Comparison of ENCODE assay signal across 17 cellular contexts in the genomic region with DNA sequence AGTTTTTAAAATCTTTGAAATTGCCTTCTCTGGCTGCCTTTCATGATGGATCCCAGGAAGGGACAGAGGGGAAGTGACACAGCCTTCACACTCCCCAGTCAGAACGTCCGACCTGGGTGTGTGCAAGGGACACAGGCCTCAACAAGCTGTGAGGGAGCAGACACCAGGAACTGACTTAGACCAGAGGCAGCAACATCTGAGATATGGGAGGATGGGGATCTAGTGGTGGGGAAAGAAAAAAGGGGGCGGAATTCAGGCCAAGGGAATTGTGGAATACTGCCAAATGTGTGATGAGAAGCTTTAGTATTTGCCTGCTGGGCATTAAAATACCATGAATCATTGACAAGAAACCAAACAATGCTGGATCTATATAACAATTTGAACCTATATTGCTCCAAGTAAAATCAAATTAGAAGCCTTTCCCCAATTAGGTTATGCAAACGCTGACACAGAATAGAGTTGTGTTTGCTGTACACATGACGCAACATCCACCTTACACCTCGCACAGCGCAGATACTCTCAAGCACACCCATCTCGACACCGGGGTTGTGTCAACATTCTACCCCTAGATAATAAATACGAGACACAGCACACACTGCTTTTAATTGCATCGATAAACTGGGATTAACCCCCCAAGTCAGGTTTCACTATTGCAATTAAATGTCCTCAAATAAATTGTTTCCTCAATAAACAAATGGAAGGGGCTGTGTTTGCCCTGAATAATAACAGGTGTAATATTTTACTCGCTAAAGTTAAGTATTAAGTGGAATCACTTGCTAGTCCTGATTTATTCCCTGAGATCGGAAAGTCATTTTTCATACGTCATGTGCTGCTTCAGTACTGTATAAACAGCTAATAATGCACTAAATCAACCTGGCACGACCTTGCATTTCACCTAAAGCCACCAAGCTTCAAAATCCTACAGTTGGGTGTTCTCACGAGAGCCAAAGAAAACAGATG. TPM values are rescaled to one million over a fixed set of nuclear protein-coding genes. Genes with fewer than 3 reads are reported as not detected.
DNase-seq lines count a peak whose midpoint lies in the region; ATAC-seq and TF ChIP-seq lines count a peak whose summit lies in the region.
"Had no signal": no experiment of that assay in that cellular context is flagged by ENCODE, and none has a peak within 500 bp of the region (broad histone marks: within the 10 kb centered on the region; RNA-seq: fewer than 3 reads in every experiment).

No MANE protein-coding gene starts in this region.

- CTCF ChIA-PET in HEK293 (lab: Yijun Ruan, JAX): interaction anchor here (0.7 kb wide), 1 partner anchor 1671 kb away, joined by 3 read pairs; no protein-coding TSS in a partner anchor
- CTCF ChIA-PET in Panc1 (lab: Charles Lee): no interaction called here

- H3K36me3 ChIP-seq in HEK293 (ENCODE audit: control insufficient read depth in 2 of 2, insufficient read depth in 1 of 2, low read length in 2 of 2): no peaks in the 10 kb centered on the region
- H3K36me3 ChIP-seq in Panc1 (ENCODE audit: control insufficient read depth, insufficient read depth, low read length): no peaks in the 10 kb centered on the region
- H3K36me3 ChIP-seq: gastrocnemius medialis, right atrium auricular region had no signal

- TF ChIP-seq CTCF in HEK293 (tag by site-specific recombination; IDR thresholded peaks at IDR 0.05) (no peak), Panc1 (IDR thresholded peaks at IDR 0.05) (no peak)

- intact Hi-C loops in Panc1 (cut with micrococcal nuclease; ENCODE audit: unreplicated experiment): no loop called here

- POLR2A ChIA-PET in HEK293 (lab: Yijun Ruan, JAX) (no interaction called here), Panc1 (lab: Charles Lee) (no interaction called here)

- no TSS peak for BruUV-seq in Panc1 (replicated peaks; lab: Mats Ljungman, UMichigan)

- peaks cover 12% of the 10 kb centered on the region for H3K27me3 ChIP-seq in Panc1 (ENCODE audit: control insufficient read depth, insufficient read depth, low read length)

- H3K4me3 ChIP-seq in HEK293 (ENCODE audit: low read depth, low read length): no peak overlapping the region
- H3K4me3 ChIP-seq in Panc1 (ENCODE audit: low read depth in 2 of 2, low read length in 2 of 2): no peak overlapping the region
- H3K4me3 ChIP-seq: gastrocnemius medialis, right atrium auricular region had no signal

- no peaks in the 10 kb centered on the region for H3K4me1 ChIP-seq in HEK293 (ENCODE audit: control insufficient read depth, insufficient read depth, low read length)
- no peaks in the 10 kb centered on the region; the same call in 1 of the 2 replicates for H3K4me1 ChIP-seq in Panc1 (ENCODE audit: control insufficient read depth, insufficient read depth, low read length)
- H3K4me1 ChIP-seq: gastrocnemius medialis, right atrium auricular region had no signal

- in situ Hi-C loops in Panc1 (cut with HindIII; ENCODE audit: low pct_unique_long_range_greater_than_20kb, low sequenced_read_pairs): no loop called here

- ATAC-seq in Panc1: peak; percentile 56; the same call in 1 of the 2 replicates
- ATAC-seq in GM19035 (IDR thresholded peaks at IDR 0.05; ENCODE audit: unreplicated experiment): no peak
- no peak for ATAC-seq in GM18511 (IDR thresholded peaks at IDR 0.05; ENCODE audit: unreplicated experiment)
- ATAC-seq in HG02610 (IDR thresholded peaks at IDR 0.05; ENCODE audit: unreplicated experiment): no peak
- ATAC-seq: gastrocnemius medialis; naive thymus-derived CD8-positive, alpha-beta T cell had no signal

- peak; percentile 35 for DNase-seq in COLO668 (lab: John Stamatoyannopoulos, UW; ENCODE audit: unreplicated experiment)
- DNase-seq in Panc1 (ENCODE audit: low read depth, low spot score): no peak
- peak; percentile 38 for DNase-seq in islet precursor cell
- DNase-seq in stimulated activated CD4-positive, alpha-beta T cell treated with anti-CD3 and anti-CD28 coated beads, Interleukin-2, amount 100 ng/mL, for 48 hours: no peak
- DNase-seq: activated naive CD8-positive, alpha-beta T cell treated with anti-CD3 and anti-CD28 coated beads for 36 hours; activated T-cell treated with anti-CD3 and anti-CD28 coated beads, Interleukin-2, amount 50 U/mL, for 1 hour; gastrocnemius medialis; Kasumi-1; naive thymus-derived CD8-positive, alpha-beta T cell; NCI-H187; Right ventricle myocardium superior had no signal

- no peak overlapping the region for H3K27ac ChIP-seq in HEK293 (ENCODE audit: extremely low read depth, low read depth, low read length)
- no peak overlapping the region for H3K27ac ChIP-seq in Panc1 (ENCODE audit: low read length)
- H3K27ac ChIP-seq: gastrocnemius medialis, HL-60, right atrium auricular region had no signal

- H3K9me3 ChIP-seq in HEK293 (ENCODE audit: control insufficient read depth, insufficient read depth, low read depth, low read length): no peaks in the 10 kb centered on the region
- no peaks in the 10 kb centered on the region for H3K9me3 ChIP-seq in Panc1 (ENCODE audit: control insufficient read depth, insufficient read depth, low read depth, low read length)
- H3K9me3 ChIP-seq: gastrocnemius medialis, right atrium auricular region had no signal

TF ChIP-seq in HEK293, 187 proteins besides CTCF, POLR2A, EP300 and RAD21 (continues in another document):
- TF ChIP-seq ZNF335 (tag by site-specific recombination; conservative IDR thresholded peaks at IDR 0.05) (peak; percentile 78), ZNF76 (tag by site-specific recombination; IDR thresholded peaks at IDR 0.05; ENCODE audit: borderline replicate concordance, low read depth) (no peak), ZNF280D (tag by site-specific recombination; IDR thresholded peaks at IDR 0.05) (no peak), ZNF843 (tag by site-specific recombination; IDR thresholded peaks at IDR 0.05) (peak; percentile 66; the same call in 1 of the 2 replicates), ZNF18 (tag by site-specific recombination; IDR thresholded peaks at IDR 0.05) (0 out of 2 replicates have a peak, but pooled peaks have one; percentile 44), ZNF121 (tag by site-specific recombination; IDR thresholded peaks at IDR 0.05) (0 out of 2 replicates have a peak, but pooled peaks have one; percentile 57), TRIM28 (IDR thresholded peaks at IDR 0.05; ENCODE audit: borderline replicate concordance, low read length) (0 out of 2 replicates have a peak, but pooled peaks have one; percentile 35)
- TF ChIP-seq, protein P1, sequence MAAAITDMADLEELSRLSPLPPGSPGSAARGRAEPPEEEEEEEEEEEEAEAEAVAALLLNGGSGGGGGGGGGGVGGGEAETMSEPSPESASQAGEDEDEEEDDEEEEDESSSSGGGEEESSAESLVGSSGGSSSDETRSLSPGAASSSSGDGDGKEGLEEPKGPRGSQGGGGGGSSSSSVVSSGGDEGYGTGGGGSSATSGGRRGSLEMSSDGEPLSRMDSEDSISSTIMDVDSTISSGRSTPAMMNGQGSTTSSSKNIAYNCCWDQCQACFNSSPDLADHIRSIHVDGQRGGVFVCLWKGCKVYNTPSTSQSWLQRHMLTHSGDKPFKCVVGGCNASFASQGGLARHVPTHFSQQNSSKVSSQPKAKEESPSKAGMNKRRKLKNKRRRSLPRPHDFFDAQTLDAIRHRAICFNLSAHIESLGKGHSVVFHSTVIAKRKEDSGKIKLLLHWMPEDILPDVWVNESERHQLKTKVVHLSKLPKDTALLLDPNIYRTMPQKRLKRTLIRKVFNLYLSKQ (tag by site-specific recombination; IDR thresholded peaks at IDR 0.05; ENCODE audit: borderline replicate concordance): no peak

RNA-seq across cellular contexts. Expression of gene MNX1, which starts 17.4 kb away (rescaled TPM):
- 3.6 TPM for total RNA-seq in Panc1 (2021; ENCODE audit: unreplicated experiment)
- polyA plus RNA-seq in Panc1 (2012; ENCODE audit: insufficient read length): 1.9 TPM
- total RNA-seq: activated naive CD8-positive, alpha-beta T cell treated with anti-CD3 and anti-CD28 coated beads for 36 hours; naive thymus-derived CD8-positive, alpha-beta T cell; right atrium auricular region; Right ventricle myocardium superior had no signal
- polyA plus RNA-seq: naive thymus-derived CD8-positive, alpha-beta T cell had no signal

Comparison
In these comparisons a context has a peak if more than half of its experiments do, and no peak if none do; other contexts are left out.
1. DNase-seq: peak in COLO668 (single experiment) and islet precursor cell (single experiment); none in Panc1 (single experiment) and stimulated activated CD4-positive, alpha-beta T cell treated with anti-CD3 and anti-CD28 coated beads, Interleukin-2, amount 100 ng/mL, for 48 hours (0 of 2).